In the genomic region with DNA sequence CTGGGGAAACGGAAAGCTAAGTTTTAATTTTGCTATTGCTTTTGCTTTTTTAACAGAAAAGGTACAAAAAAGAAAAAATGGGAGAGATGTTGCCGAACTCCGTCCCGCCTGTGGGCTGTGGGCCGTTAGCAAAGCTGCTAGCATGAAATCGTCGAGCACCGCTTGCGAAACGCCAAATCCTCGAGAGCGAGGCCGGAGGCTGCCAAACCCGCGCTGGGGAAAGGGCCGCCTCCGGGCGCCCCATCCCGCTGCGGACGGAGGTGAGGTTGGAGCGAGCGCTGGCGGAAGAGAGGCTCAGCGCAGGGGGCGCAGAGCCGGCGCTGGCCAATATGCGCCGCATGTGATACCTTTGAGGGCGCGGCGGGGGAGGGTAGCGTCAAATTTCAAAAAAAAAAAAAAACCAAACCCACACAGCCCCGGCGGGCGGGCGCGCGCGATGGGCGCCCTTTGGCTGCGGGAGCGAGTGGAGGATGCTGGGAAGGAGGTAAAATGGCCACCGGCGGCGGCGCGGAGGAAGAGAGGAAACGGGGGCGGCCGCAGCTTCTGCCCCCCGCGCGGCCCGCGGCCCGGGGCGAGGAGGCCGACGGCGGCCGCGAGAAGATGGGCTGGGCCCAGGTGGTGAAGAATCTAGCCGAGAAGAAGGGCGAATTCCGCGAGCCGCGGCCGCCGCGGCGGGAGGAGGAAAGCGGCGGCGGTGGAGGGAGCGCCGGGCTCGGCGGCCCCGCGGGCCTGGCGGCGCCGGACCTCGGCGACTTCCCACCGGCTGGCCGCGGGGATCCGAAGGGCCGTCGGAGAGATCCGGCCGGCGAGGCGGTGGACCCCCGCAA, we compare ENCODE assay signal across 1 cellular context.
TF ChIP-seq lines count a peak whose summit lies in the region.

A gene with protein sequence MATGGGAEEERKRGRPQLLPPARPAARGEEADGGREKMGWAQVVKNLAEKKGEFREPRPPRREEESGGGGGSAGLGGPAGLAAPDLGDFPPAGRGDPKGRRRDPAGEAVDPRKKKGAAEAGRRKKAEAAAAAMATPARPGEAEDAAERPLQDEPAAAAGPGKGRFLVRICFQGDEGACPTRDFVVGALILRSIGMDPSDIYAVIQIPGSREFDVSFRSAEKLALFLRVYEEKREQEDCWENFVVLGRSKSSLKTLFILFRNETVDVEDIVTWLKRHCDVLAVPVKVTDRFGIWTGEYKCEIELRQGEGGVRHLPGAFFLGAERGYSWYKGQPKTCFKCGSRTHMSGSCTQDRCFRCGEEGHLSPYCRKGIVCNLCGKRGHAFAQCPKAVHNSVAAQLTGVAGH (plus strand): TSS at position 473 of the 827 bp plus-strand sequence. CDS start 17 bp downstream, at position 490.

TF ChIP-seq in HepG2, 621 proteins besides CTCF, POLR2A, EP300 and RAD21 (continued from another document and continues in another):
- TF ChIP-seq, protein P1, sequence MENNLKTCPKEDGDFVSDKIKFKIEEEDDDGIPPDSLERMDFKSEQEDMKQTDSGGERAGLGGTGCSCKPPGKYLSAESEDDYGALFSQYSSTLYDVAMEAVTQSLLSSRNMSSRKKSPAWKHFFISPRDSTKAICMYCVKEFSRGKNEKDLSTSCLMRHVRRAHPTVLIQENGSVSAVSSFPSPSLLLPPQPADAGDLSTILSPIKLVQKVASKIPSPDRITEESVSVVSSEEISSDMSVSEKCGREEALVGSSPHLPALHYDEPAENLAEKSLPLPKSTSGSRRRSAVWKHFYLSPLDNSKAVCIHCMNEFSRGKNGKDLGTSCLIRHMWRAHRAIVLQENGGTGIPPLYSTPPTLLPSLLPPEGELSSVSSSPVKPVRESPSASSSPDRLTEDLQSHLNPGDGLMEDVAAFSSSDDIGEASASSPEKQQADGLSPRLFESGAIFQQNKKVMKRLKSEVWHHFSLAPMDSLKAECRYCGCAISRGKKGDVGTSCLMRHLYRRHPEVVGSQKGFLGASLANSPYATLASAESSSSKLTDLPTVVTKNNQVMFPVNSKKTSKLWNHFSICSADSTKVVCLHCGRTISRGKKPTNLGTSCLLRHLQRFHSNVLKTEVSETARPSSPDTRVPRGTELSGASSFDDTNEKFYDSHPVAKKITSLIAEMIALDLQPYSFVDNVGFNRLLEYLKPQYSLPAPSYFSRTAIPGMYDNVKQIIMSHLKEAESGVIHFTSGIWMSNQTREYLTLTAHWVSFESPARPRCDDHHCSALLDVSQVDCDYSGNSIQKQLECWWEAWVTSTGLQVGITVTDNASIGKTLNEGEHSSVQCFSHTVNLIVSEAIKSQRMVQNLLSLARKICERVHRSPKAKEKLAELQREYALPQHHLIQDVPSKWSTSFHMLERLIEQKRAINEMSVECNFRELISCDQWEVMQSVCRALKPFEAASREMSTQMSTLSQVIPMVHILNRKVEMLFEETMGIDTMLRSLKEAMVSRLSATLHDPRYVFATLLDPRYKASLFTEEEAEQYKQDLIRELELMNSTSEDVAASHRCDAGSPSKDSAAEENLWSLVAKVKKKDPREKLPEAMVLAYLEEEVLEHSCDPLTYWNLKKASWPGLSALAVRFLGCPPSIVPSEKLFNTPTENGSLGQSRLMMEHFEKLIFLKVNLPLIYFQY (CRISPR knock-in tag; IDR thresholded peaks at IDR 0.05; ENCODE audit: borderline replicate concordance): peak; percentile 86; the same call in 1 of the 2 replicates
- TF ChIP-seq ZNF776 (CRISPR knock-in tag; IDR thresholded peaks at IDR 0.05): peak; percentile 93; the same call in 1 of the 2 replicates
- no peak; the same call in 1 of the 2 replicates for TF ChIP-seq PAWR (CRISPR knock-in tag; IDR thresholded peaks at IDR 0.05; ENCODE audit: borderline replicate concordance)
- peak; percentile 53; the same call in 1 of the 2 replicates for TF ChIP-seq ZNF30 (CRISPR knock-in tag; IDR thresholded peaks at IDR 0.05)
- no peak for TF ChIP-seq SYNCRIP (IDR thresholded peaks at IDR 0.05; ENCODE audit: insufficient read depth, low read depth, low read length)
- TF ChIP-seq NFKB2 (CRISPR knock-in tag; IDR thresholded peaks at IDR 0.05; ENCODE audit: borderline replicate concordance): peak; percentile 99
- TF ChIP-seq HOXD1 (CRISPR knock-in tag; IDR thresholded peaks at IDR 0.05): peak; percentile 94
- peak; percentile 93; the same call in 1 of the 2 replicates for TF ChIP-seq XBP1 (CRISPR knock-in tag; IDR thresholded peaks at IDR 0.05)
- peak; percentile 95 for TF ChIP-seq TAF15 (IDR thresholded peaks at IDR 0.05; ENCODE audit: low read depth, low read length, poor library complexity, severe bottlenecking)
- TF ChIP-seq TEAD3 (CRISPR knock-in tag; optimal IDR thresholded peaks at IDR 0.05; ENCODE audit: borderline replicate concordance): peak; percentile 90
- TF ChIP-seq ZNF446 (CRISPR knock-in tag; IDR thresholded peaks at IDR 0.05): peak; percentile 99
- TF ChIP-seq, protein P2, sequence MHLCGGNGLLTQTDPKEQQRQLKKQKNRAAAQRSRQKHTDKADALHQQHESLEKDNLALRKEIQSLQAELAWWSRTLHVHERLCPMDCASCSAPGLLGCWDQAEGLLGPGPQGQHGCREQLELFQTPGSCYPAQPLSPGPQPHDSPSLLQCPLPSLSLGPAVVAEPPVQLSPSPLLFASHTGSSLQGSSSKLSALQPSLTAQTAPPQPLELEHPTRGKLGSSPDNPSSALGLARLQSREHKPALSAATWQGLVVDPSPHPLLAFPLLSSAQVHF (CRISPR knock-in tag; IDR thresholded peaks at IDR 0.05): peak; percentile 94
- peak; percentile 99 for TF ChIP-seq ZNF709 (CRISPR knock-in tag; IDR thresholded peaks at IDR 0.05)
- peak; percentile 97 for TF ChIP-seq ZNF781 (CRISPR knock-in tag; IDR thresholded peaks at IDR 0.05; ENCODE audit: borderline replicate concordance, not compliant biosample characterization)
- TF ChIP-seq ZNF678 (CRISPR knock-in tag; IDR thresholded peaks at IDR 0.05): peak; percentile 89; the same call in 1 of the 2 replicates
- TF ChIP-seq MAFF (IDR thresholded peaks at IDR 0.05; ENCODE audit: low read depth, low read length): no peak
- peak; percentile 38 for TF ChIP-seq HCFC1 (IDR thresholded peaks at IDR 0.05; ENCODE audit: low read depth, low read length)
- no peak for TF ChIP-seq PHF5A (CRISPR knock-in tag; IDR thresholded peaks at IDR 0.05; ENCODE audit: low read depth, unreplicated experiment)
- TF ChIP-seq, protein P3, sequence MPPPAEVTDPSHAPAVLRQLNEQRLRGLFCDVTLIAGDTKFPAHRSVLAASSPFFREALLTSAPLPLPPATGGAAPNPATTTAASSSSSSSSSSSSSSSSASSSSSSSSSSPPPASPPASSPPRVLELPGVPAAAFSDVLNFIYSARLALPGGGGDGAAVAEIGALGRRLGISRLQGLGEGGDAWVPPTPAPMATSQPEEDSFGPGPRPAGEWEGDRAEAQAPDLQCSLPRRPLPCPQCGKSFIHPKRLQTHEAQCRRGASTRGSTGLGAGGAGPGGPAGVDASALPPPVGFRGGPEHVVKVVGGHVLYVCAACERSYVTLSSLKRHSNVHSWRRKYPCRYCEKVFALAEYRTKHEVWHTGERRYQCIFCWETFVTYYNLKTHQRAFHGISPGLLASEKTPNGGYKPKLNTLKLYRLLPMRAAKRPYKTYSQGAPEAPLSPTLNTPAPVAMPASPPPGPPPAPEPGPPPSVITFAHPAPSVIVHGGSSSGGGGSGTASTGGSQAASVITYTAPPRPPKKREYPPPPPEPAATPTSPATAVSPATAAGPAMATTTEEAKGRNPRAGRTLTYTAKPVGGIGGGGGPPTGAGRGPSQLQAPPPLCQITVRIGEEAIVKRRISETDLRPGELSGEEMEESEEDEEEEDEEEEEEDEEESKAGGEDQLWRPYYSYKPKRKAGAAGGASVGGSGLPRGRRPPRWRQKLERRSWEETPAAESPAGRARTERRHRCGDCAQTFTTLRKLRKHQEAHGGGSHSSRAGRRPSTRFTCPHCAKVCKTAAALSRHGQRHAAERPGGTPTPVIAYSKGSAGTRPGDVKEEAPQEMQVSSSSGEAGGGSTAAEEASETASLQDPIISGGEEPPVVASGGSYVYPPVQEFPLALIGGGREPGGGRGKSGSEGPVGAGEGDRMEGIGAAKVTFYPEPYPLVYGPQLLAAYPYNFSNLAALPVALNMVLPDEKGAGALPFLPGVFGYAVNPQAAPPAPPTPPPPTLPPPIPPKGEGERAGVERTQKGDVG (CRISPR knock-in tag; IDR thresholded peaks at IDR 0.05; ENCODE audit: borderline replicate concordance): peak; percentile 98
- peak; percentile 48 for TF ChIP-seq HHEX (CRISPR knock-in tag; IDR thresholded peaks at IDR 0.05)
- peak; percentile 72; the same call in 1 of the 2 replicates for TF ChIP-seq ZNF644 (CRISPR knock-in tag; IDR thresholded peaks at IDR 0.05; ENCODE audit: low read depth)
- TF ChIP-seq, protein P4, sequence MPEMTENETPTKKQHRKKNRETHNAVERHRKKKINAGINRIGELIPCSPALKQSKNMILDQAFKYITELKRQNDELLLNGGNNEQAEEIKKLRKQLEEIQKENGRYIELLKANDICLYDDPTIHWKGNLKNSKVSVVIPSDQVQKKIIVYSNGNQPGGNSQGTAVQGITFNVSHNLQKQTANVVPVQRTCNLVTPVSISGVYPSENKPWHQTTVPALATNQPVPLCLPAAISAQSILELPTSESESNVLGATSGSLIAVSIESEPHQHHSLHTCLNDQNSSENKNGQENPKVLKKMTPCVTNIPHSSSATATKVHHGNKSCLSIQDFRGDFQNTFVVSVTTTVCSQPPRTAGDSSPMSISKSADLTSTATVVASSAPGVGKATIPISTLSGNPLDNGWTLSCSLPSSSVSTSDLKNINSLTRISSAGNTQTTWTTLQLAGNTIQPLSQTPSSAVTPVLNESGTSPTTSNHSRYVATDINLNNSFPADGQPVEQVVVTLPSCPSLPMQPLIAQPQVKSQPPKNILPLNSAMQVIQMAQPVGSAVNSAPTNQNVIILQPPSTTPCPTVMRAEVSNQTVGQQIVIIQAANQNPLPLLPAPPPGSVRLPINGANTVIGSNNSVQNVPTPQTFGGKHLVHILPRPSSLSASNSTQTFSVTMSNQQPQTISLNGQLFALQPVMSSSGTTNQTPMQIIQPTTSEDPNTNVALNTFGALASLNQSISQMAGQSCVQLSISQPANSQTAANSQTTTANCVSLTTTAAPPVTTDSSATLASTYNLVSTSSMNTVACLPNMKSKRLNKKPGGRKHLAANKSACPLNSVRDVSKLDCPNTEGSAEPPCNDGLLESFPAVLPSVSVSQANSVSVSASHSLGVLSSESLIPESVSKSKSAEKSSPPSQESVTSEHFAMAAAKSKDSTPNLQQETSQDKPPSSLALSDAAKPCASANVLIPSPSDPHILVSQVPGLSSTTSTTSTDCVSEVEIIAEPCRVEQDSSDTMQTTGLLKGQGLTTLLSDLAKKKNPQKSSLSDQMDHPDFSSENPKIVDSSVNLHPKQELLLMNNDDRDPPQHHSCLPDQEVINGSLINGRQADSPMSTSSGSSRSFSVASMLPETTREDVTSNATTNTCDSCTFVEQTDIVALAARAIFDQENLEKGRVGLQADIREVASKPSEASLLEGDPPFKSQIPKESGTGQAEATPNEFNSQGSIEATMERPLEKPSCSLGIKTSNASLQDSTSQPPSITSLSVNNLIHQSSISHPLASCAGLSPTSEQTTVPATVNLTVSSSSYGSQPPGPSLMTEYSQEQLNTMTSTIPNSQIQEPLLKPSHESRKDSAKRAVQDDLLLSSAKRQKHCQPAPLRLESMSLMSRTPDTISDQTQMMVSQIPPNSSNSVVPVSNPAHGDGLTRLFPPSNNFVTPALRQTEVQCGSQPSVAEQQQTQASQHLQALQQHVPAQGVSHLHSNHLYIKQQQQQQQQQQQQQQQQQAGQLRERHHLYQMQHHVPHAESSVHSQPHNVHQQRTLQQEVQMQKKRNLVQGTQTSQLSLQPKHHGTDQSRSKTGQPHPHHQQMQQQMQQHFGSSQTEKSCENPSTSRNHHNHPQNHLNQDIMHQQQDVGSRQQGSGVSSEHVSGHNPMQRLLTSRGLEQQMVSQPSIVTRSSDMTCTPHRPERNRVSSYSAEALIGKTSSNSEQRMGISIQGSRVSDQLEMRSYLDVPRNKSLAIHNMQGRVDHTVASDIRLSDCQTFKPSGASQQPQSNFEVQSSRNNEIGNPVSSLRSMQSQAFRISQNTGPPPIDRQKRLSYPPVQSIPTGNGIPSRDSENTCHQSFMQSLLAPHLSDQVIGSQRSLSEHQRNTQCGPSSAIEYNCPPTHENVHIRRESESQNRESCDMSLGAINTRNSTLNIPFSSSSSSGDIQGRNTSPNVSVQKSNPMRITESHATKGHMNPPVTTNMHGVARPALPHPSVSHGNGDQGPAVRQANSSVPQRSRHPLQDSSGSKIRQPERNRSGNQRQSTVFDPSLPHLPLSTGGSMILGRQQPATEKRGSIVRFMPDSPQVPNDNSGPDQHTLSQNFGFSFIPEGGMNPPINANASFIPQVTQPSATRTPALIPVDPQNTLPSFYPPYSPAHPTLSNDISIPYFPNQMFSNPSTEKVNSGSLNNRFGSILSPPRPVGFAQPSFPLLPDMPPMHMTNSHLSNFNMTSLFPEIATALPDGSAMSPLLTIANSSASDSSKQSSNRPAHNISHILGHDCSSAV (CRISPR knock-in tag; IDR thresholded peaks at IDR 0.05; ENCODE audit: borderline replicate concordance): peak; percentile 95; the same call in 1 of the 2 replicates
- TF ChIP-seq, protein P5, sequence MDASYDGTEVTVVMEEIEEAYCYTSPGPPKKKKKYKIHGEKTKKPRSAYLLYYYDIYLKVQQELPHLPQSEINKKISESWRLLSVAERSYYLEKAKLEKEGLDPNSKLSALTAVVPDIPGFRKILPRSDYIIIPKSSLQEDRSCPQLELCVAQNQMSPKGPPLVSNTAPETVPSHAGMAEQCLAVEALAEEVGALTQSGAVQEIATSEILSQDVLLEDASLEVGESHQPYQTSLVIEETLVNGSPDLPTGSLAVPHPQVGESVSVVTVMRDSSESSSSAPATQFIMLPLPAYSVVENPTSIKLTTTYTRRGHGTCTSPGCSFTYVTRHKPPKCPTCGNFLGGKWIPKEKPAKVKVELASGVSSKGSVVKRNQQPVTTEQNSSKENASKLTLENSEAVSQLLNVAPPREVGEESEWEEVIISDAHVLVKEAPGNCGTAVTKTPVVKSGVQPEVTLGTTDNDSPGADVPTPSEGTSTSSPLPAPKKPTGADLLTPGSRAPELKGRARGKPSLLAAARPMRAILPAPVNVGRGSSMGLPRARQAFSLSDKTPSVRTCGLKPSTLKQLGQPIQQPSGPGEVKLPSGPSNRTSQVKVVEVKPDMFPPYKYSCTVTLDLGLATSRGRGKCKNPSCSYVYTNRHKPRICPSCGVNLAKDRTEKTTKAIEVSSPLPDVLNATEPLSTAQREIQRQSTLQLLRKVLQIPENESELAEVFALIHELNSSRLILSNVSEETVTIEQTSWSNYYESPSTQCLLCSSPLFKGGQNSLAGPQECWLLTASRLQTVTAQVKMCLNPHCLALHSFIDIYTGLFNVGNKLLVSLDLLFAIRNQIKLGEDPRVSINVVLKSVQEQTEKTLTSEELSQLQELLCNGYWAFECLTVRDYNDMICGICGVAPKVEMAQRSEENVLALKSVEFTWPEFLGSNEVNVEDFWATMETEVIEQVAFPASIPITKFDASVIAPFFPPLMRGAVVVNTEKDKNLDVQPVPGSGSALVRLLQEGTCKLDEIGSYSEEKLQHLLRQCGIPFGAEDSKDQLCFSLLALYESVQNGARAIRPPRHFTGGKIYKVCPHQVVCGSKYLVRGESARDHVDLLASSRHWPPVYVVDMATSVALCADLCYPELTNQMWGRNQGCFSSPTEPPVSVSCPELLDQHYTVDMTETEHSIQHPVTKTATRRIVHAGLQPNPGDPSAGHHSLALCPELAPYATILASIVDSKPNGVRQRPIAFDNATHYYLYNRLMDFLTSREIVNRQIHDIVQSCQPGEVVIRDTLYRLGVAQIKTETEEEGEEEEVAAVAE (CRISPR knock-in tag; IDR thresholded peaks at IDR 0.05; ENCODE audit: borderline replicate concordance): peak; percentile 94
- TF ChIP-seq, protein P6, sequence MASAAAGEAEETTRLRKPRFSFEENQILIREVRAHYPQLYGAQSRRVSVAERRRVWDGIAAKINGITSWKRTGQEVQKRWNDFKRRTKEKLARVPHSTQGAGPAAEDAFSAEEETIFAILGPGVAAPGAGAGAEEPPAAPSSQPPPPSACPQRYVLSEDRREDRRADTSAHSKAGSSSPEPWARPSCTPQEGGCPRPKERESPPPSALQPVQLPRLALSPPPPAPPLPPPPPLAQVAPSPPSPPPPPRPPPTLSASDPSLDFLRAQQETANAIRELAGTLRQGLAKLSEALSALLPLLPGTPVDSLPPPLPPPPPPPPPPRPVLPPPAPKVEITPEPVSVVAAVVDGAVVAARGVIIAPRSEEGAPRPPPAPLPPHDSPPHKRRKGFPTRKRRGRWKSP (CRISPR knock-in tag; IDR thresholded peaks at IDR 0.05): peak; percentile 100
- TF ChIP-seq ZBTB7A (CRISPR knock-in tag; IDR thresholded peaks at IDR 0.05): peak; percentile 70; the same call in 1 of the 2 replicates
- peak; percentile 98 for TF ChIP-seq ZFP82 (CRISPR knock-in tag; IDR thresholded peaks at IDR 0.05; ENCODE audit: borderline replicate concordance)
